Comparison of ENCODE assay signal across 20 cellular contexts in genomic region chr22:35205956-35206355, GRCh38. TPM values are rescaled to one million over a fixed set of nuclear protein-coding genes. Genes with fewer than 3 reads are reported as not detected.
A peak's percentile ranks its signal among the peaks of the same experiment; 100 is the strongest.
DNase-seq lines count a peak whose midpoint lies in the region; ATAC-seq and TF ChIP-seq lines count a peak whose summit lies in the region.
"Had no signal": no experiment of that assay in that cellular context is flagged by ENCODE, and none has a peak within 500 bp of the region (broad histone marks: within the 10 kb centered on the region; RNA-seq: fewer than 3 reads in every experiment).

No MANE protein-coding gene starts in this region.

- POLR2A ChIA-PET in naive thymus-derived CD8-positive, alpha-beta T cell (lab: Charles Lee) = interaction anchor here (0.5 kb wide), 1 partner anchor 8 kb away, joined by 3 read pairs; no protein-coding TSS in a partner anchor

- CTCF ChIA-PET in mammary epithelial cell (lab: Charles Lee; ENCODE audit: low non-redundant PET) = interaction anchor here (0.9 kb wide), 1 partner anchor 26 kb away, joined by 6 read pairs; no protein-coding TSS in a partner anchor

- H3K4me1 Mint-ChIP-seq in activated T-cell treated with anti-CD3 and anti-CD28 coated beads, Interleukin-2, amount 50 U/mL, for 24 hours (ENCODE audit: low read depth) = no peaks in the 10 kb centered on the region
- H3K4me1 Mint-ChIP-seq in naive thymus-derived CD8-positive, alpha-beta T cell = no peaks in the 10 kb centered on the region

- H3K4me1 ChIP-seq in mammary epithelial cell (ENCODE audit: insufficient read depth, low read length) = no peaks in the 10 kb centered on the region
- H3K4me1 ChIP-seq: colonic mucosa, uterus had no signal

- no peak overlapping the region for H3K4me3 Mint-ChIP-seq in activated T-cell treated with anti-CD3 and anti-CD28 coated beads, Interleukin-2, amount 50 U/mL, for 24 hours
- H3K4me3 Mint-ChIP-seq in naive thymus-derived CD8-positive, alpha-beta T cell = no peak overlapping the region

- no peaks in the 10 kb centered on the region for H3K36me3 Mint-ChIP-seq in activated T-cell treated with anti-CD3 and anti-CD28 coated beads, Interleukin-2, amount 50 U/mL, for 24 hours (ENCODE audit: low read depth)
- H3K36me3 Mint-ChIP-seq in naive thymus-derived CD8-positive, alpha-beta T cell = no peaks in the 10 kb centered on the region

- H3K4me3 ChIP-seq in mammary epithelial cell (replicated peaks in 1 of 3; ENCODE audit: insufficient read depth in 1 of 3, low read depth in 2 of 3, low read length in 3 of 3) = no peak overlapping the region
- H3K4me3 ChIP-seq: colonic mucosa, SK-N-MC, smooth muscle cell, uterus had no signal

- no peaks in the 10 kb centered on the region for H3K27me3 ChIP-seq in mammary epithelial cell (ENCODE audit: insufficient read depth, low read length)
- H3K27me3 ChIP-seq: uterus had no signal

- no peak overlapping the region for H2AFZ ChIP-seq in mammary epithelial cell (ENCODE audit: low read depth, low read length)

- in situ Hi-C loops in mammary epithelial cell (cut with MboI; ENCODE audit: low sequenced_read_pairs in 2 of 2) = no loop called here

- no peak for ATAC-seq in HG03196 (IDR thresholded peaks at IDR 0.05; ENCODE audit: unreplicated experiment)
- ATAC-seq in naive thymus-derived CD8-positive, alpha-beta T cell = no peak

- no peaks in the 10 kb centered on the region for H4K20me1 ChIP-seq in mammary epithelial cell (ENCODE audit: insufficient read depth, low read length)

- H3K27me3 Mint-ChIP-seq in activated T-cell treated with anti-CD3 and anti-CD28 coated beads, Interleukin-2, amount 50 U/mL, for 24 hours = peaks cover 21% of the 10 kb centered on the region
- peaks cover 0 to 29% (median 24%) of the 10 kb centered on the region in 5 donors for H3K27me3 Mint-ChIP-seq in naive thymus-derived CD8-positive, alpha-beta T cell

- no peak overlapping the region for H3K27ac ChIP-seq in mammary epithelial cell (ENCODE audit: insufficient read depth, low read depth, low read length)
- H3K27ac ChIP-seq: colonic mucosa, SK-N-MC had no signal

- dilution Hi-C loops in mammary epithelial cell (cut with HindIII; ENCODE audit: low sequenced_read_pairs) = no loop called here

- no TSS peak for BruUV-seq in mammary epithelial cell (replicated peaks; lab: Mats Ljungman, UMichigan)

- no peak overlapping the region for H3K4me2 ChIP-seq in mammary epithelial cell (ENCODE audit: insufficient read depth, low read depth, low read length)
- H3K4me2 ChIP-seq: smooth muscle cell had no signal

- intact Hi-C loops in mammary epithelial cell (cut with micrococcal nuclease) = no loop called here

- H3K79me2 ChIP-seq in mammary epithelial cell (ENCODE audit: insufficient read depth, low read length) = no peaks in the 10 kb centered on the region

- no peak overlapping the region for H3K27ac Mint-ChIP-seq in activated T-cell treated with anti-CD3 and anti-CD28 coated beads, Interleukin-2, amount 50 U/mL, for 24 hours
- no peak overlapping the region for H3K27ac Mint-ChIP-seq in naive thymus-derived CD8-positive, alpha-beta T cell

- no peaks in the 10 kb centered on the region for H3K9me3 ChIP-seq in mammary epithelial cell (replicated peaks; ENCODE audit: insufficient read depth, low read length)
- H3K9me3 ChIP-seq: colonic mucosa, uterus had no signal

- WGBS in mammary epithelial cell (ENCODE audit: low coverage, missing lambda C conversion rate) = 51% methylated on average over 5 of the region's 5 CpGs

- DNase-seq in Daoy (ENCODE audit: low read depth) = peak; percentile 42
- peak; percentile 36 for DNase-seq in LHCN-M2 (ENCODE audit: low read depth)
- peak; percentile 59 for DNase-seq in mammary epithelial cell
- peak; percentile 55 for DNase-seq in left kidney (ENCODE audit: low read depth, low spot score)
- no peak for DNase-seq in activated T-cell treated with anti-CD3 and anti-CD28 coated beads, Interleukin-2, amount 50 U/mL, for 24 hours
- DNase-seq in NCI-H1105 treated with DMSO at 0.1 percent for 48 hours (lab: John Stamatoyannopoulos, UW) = no peak
- DNase-seq in naive thymus-derived CD8-positive, alpha-beta T cell = no peak
- DNase-seq: activated CD4-positive, alpha-beta T cell treated with anti-CD3 and anti-CD28 coated beads, Interleukin-2, amount 50 U/mL, for 48 hours; AML-193; colonic mucosa; DMS 273 treated with DMSO at 0.1 percent for 48 hours; erythroblast; GOT3; NCI-H345; occipital lobe; stimulated activated naive CD4-positive, alpha-beta T cell treated with Interleukin-2 at 50 U/mL for 16 hours; uterus had no signal

- H3K36me3 ChIP-seq in mammary epithelial cell (ENCODE audit: insufficient read depth, low read length) = no peaks in the 10 kb centered on the region
- H3K36me3 ChIP-seq: colonic mucosa, uterus had no signal

- no peak overlapping the region for H3K9ac ChIP-seq in mammary epithelial cell (ENCODE audit: insufficient read depth, low read length)

- TF ChIP-seq CTCF in mammary epithelial cell (conservative IDR thresholded peaks at IDR 0.05 in 1 of 2, IDR thresholded peaks at IDR 0.05 in 1 of 2; ENCODE audit: extremely low read depth in 1 of 2, insufficient read depth in 1 of 2, low read depth in 1 of 2, low read length in 2 of 2) = no peak

- H3K9me3 Mint-ChIP-seq in activated T-cell treated with anti-CD3 and anti-CD28 coated beads, Interleukin-2, amount 50 U/mL, for 24 hours = no peaks in the 10 kb centered on the region
- H3K9me3 Mint-ChIP-seq in naive thymus-derived CD8-positive, alpha-beta T cell = no peaks in the 10 kb centered on the region

RNA-seq across cellular contexts. Expression of gene HMGXB4, which starts 51.3 kb away (rescaled TPM):
- total RNA-seq in Daoy (2014; rRNA removed; shearing (Covaris generic)) = 10.3 and 11.0 TPM in 2 replicates
- total RNA-seq in LHCN-M2 (2014; rRNA removed) (14.1 and 17.8 TPM in 2 replicates), mammary epithelial cell (10 to 100 TPM; 10.8 to 22.2 TPM)
- polyA plus RNA-seq in LHCN-M2 (2012) = 10.0 TPM
- polyA plus RNA-seq in mammary epithelial cell = 14.6 TPM
- 26.2 TPM for polyA minus RNA-seq in mammary epithelial cell
- 10 to 100 TPM; 29.5 to 32.6 TPM for total RNA-seq in naive thymus-derived CD8-positive, alpha-beta T cell
- polyA plus RNA-seq in naive thymus-derived CD8-positive, alpha-beta T cell = 10 to 100 TPM in 2 of 3 donors, 1 to 10 TPM in 1; 7.9 to 17.8 (median 11.0) TPM

Comparison
In these comparisons a context has a peak if more than half of its experiments do, and no peak if none do; other contexts are left out.
1. DNase-seq: peak in Daoy (single experiment), LHCN-M2 (single experiment), mammary epithelial cell (single experiment) and left kidney (single experiment); none in activated T-cell treated with anti-CD3 and anti-CD28 coated beads, Interleukin-2, amount 50 U/mL, for 24 hours (single experiment), NCI-H1105 treated with DMSO at 0.1 percent for 48 hours (single experiment) and naive thymus-derived CD8-positive, alpha-beta T cell (0 of 10).